In genomic region chr13:40777957-40778235, GRCh38 we compare ENCODE assay signal across 1 cellular context.
TF ChIP-seq lines count a peak whose summit lies in the region.

No MANE protein-coding gene starts in this region.

TF ChIP-seq in A549, 52 proteins besides CTCF, POLR2A, EP300 and RAD21:
- TF ChIP-seq RARB (CRISPR knock-in tag; IDR thresholded peaks at IDR 0.05) (no peak), HOXA7 (CRISPR knock-in tag; IDR thresholded peaks at IDR 0.05) (no peak), USF2 (IDR thresholded peaks at IDR 0.05) (no peak), ATOH8 (CRISPR knock-in tag; IDR thresholded peaks at IDR 0.05; ENCODE audit: low read depth) (no peak), PHF8 (IDR thresholded peaks at IDR 0.05; ENCODE audit: borderline replicate concordance, low read depth) (no peak), HEYL (CRISPR knock-in tag; IDR thresholded peaks at IDR 0.05) (no peak), HOXB5 (CRISPR knock-in tag; IDR thresholded peaks at IDR 0.05) (no peak), HDAC2 (IDR thresholded peaks at IDR 0.05) (no peak), NPAS2 (CRISPR knock-in tag; IDR thresholded peaks at IDR 0.05; ENCODE audit: borderline replicate concordance) (no peak), RNF2 (IDR thresholded peaks at IDR 0.05; ENCODE audit: borderline replicate concordance, low read depth) (no peak), MAZ (IDR thresholded peaks at IDR 0.05; ENCODE audit: borderline replicate concordance, low read depth, low read length) (no peak), REST (IDR thresholded peaks at IDR 0.05) (no peak), CHD4 (IDR thresholded peaks at IDR 0.05; ENCODE audit: borderline replicate concordance) (no peak), HMGXB4 (CRISPR knock-in tag; IDR thresholded peaks at IDR 0.05; ENCODE audit: borderline replicate concordance) (no peak), MYC (IDR thresholded peaks at IDR 0.05; ENCODE audit: borderline replicate concordance, low read length) (no peak), FOSB (CRISPR knock-in tag; IDR thresholded peaks at IDR 0.05) (no peak), NFE2L2 (conservative IDR thresholded peaks at IDR 0.05; ENCODE audit: low read length) (no peak)
